ENCODE assay signal across 8 cellular contexts in genomic region chr12:14260011-14260993, GRCh38.
DNase-seq lines count a peak whose midpoint lies in the region; ATAC-seq and TF ChIP-seq lines count a peak whose summit lies in the region.

No MANE protein-coding gene starts in this region.

- H3K36me3 Mint-ChIP-seq in WTC11, result peaks cover 26% of the 10 kb centered on the region

- POLR2A ChIA-PET in WTC11 (lab: Charles Lee), result interaction anchor here (0.7 to 4.2 kb wide), 10 partner anchors 11 to 511 kb away, joined by 3 to 103 read pairs (median 3); partner anchors contain the start of gene ATF7IP

- peaks cover 70% of the 10 kb centered on the region for H3K4me1 Mint-ChIP-seq in WTC11

- CTCF ChIA-PET in WTC11 (lab: Charles Lee), result interaction anchor here (0.6 to 2.8 kb wide), 6 partner anchors 24 to 194 kb away, joined by 3 to 34 read pairs (median 4); partner anchors contain the start of gene ATF7IP

- H3K4me3 ChIP-seq in AG10803 (ENCODE audit: low read length), result peak overlapping the region; percentile 36
- peak overlapping the region; percentile 37 to 47 for H3K4me3 ChIP-seq in neutrophil (ENCODE audit: low read depth in 1 of 2, low read length in 1 of 2)
- no peak overlapping the region for H3K4me3 ChIP-seq in MM.1S (ENCODE audit: low read length)

- H3K27ac Mint-ChIP-seq in WTC11, result peak overlapping the region; percentile 100

- no peaks in the 10 kb centered on the region; the same call in 1 of the 2 replicates for H3K27me3 Mint-ChIP-seq in WTC11 (ENCODE audit: low read depth)

- H3K9ac ChIP-seq in MM.1S (ENCODE audit: low read length), result no peak overlapping the region

- H3K4me1 ChIP-seq in neutrophil (ENCODE audit: control insufficient read depth in 1 of 2, insufficient read depth in 1 of 2, low read depth in 1 of 2, low read length in 1 of 2) (peaks cover 82 to 86% of the 10 kb centered on the region in 2 experiments), MM.1S (ENCODE audit: low read length) (peaks cover 14% of the 10 kb centered on the region)

- 0 out of 2 replicates have a peak, but pooled peaks cover 7% of the 10 kb centered on the region for H3F3A ChIP-seq in MM.1S (ENCODE audit: insufficient read depth, low read length)

- peak; percentile 49 for TF ChIP-seq RAD21 in Ishikawa (IDR thresholded peaks at IDR 0.05; ENCODE audit: low read depth)

- peak overlapping the region; percentile 93 for H3K27ac ChIP-seq in neutrophil
- H3K27ac ChIP-seq in MM.1S (ENCODE audit: low read length), result no peak overlapping the region

- intact Hi-C loops in Right ventricle myocardium superior (cut with DNase I), result no loop called here

- H2AFZ ChIP-seq in MM.1S (ENCODE audit: low read length), result no peak overlapping the region

- no peaks in the 10 kb centered on the region for H3K9me2 ChIP-seq in MM.1S (replicated peaks; ENCODE audit: insufficient read depth, low read length)

- TF ChIP-seq CTCF in AG10803 (conservative IDR thresholded peaks at IDR 0.05; ENCODE audit: low read length) (no peak), WTC11 (IDR thresholded peaks at IDR 0.05) (no peak), neutrophil (IDR thresholded peaks at IDR 0.05) (no peak), MM.1S (IDR thresholded peaks at IDR 0.05; ENCODE audit: low read length) (no peak)

- DNase-seq in AG10803 (ENCODE audit: low read depth), result peak; percentile 96
- DNase-seq in WTC11 (ENCODE audit: low spot score), result peak; percentile 97
- DNase-seq in Right ventricle myocardium superior, result peak; percentile 94
- DNase-seq in MM.1S, result no peak
- DNase-seq in stimulated activated CD4-positive, alpha-beta T cell treated with anti-CD3 and anti-CD28 coated beads, Interleukin-2, amount 100 ng/mL, for 48 hours, result no peak

- no peaks in the 10 kb centered on the region for H3K27me3 ChIP-seq in neutrophil
- H3K27me3 ChIP-seq in MM.1S (replicated peaks; ENCODE audit: insufficient read depth, low read length), result no peaks in the 10 kb centered on the region

- no peak overlapping the region for H3K4me2 ChIP-seq in MM.1S (ENCODE audit: low read depth, low read length)

- H3K9me3 Mint-ChIP-seq in WTC11, result peaks cover 23% of the 10 kb centered on the region

- ATAC-seq in WTC11 (peak; percentile 70), Right ventricle myocardium superior (ENCODE audit: poor library complexity) (peak; percentile 59), HG03571 (IDR thresholded peaks at IDR 0.05; ENCODE audit: unreplicated experiment) (no peak)

- H3K79me2 ChIP-seq in MM.1S (ENCODE audit: low read length), result no peaks in the 10 kb centered on the region

- H3K4me3 Mint-ChIP-seq in WTC11, result peak overlapping the region; percentile 49

- no peaks in the 10 kb centered on the region for H4K20me1 ChIP-seq in MM.1S (ENCODE audit: insufficient read depth, low read length)

- no peaks in the 10 kb centered on the region for H3K36me3 ChIP-seq in neutrophil
- H3K36me3 ChIP-seq in MM.1S (replicated peaks; ENCODE audit: insufficient read depth, low read length), result no peaks in the 10 kb centered on the region

- peak; percentile 84 for TF ChIP-seq EP300 in Ishikawa (IDR thresholded peaks at IDR 0.05; ENCODE audit: borderline replicate concordance)

- H3K9me3 ChIP-seq in neutrophil (no peaks in the 10 kb centered on the region), MM.1S (replicated peaks; ENCODE audit: insufficient read depth, low read length) (no peaks in the 10 kb centered on the region)

TF ChIP-seq in Ishikawa, 13 proteins besides CTCF, POLR2A, EP300 and RAD21 (continues in another document):
- TF ChIP-seq, protein P1, sequence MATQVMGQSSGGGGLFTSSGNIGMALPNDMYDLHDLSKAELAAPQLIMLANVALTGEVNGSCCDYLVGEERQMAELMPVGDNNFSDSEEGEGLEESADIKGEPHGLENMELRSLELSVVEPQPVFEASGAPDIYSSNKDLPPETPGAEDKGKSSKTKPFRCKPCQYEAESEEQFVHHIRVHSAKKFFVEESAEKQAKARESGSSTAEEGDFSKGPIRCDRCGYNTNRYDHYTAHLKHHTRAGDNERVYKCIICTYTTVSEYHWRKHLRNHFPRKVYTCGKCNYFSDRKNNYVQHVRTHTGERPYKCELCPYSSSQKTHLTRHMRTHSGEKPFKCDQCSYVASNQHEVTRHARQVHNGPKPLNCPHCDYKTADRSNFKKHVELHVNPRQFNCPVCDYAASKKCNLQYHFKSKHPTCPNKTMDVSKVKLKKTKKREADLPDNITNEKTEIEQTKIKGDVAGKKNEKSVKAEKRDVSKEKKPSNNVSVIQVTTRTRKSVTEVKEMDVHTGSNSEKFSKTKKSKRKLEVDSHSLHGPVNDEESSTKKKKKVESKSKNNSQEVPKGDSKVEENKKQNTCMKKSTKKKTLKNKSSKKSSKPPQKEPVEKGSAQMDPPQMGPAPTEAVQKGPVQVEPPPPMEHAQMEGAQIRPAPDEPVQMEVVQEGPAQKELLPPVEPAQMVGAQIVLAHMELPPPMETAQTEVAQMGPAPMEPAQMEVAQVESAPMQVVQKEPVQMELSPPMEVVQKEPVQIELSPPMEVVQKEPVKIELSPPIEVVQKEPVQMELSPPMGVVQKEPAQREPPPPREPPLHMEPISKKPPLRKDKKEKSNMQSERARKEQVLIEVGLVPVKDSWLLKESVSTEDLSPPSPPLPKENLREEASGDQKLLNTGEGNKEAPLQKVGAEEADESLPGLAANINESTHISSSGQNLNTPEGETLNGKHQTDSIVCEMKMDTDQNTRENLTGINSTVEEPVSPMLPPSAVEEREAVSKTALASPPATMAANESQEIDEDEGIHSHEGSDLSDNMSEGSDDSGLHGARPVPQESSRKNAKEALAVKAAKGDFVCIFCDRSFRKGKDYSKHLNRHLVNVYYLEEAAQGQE (IDR thresholded peaks at IDR 0.05; ENCODE audit: low read depth), result no peak
- TF ChIP-seq YY1 (IDR thresholded peaks at IDR 0.05; ENCODE audit: low read depth) (peak; percentile 50), CEBPB (IDR thresholded peaks at IDR 0.05) (peak; percentile 40; the same call in 1 of the 2 replicates), TEAD4 (IDR thresholded peaks at IDR 0.05) (peak; percentile 100), ZBTB7A (IDR thresholded peaks at IDR 0.05; ENCODE audit: low read depth) (0 out of 2 replicates have a peak, but pooled peaks have one; percentile 51), CREB1 (IDR thresholded peaks at IDR 0.05; ENCODE audit: low read depth) (no peak), TCF12 (IDR thresholded peaks at IDR 0.05; ENCODE audit: low read depth) (peak; percentile 90), EGR1 (IDR thresholded peaks at IDR 0.05) (peak; percentile 99), NFIC (IDR thresholded peaks at IDR 0.05) (peak; percentile 83), TAF1 (IDR thresholded peaks at IDR 0.05; ENCODE audit: low read depth) (peak; percentile 52)
- TF ChIP-seq, protein P2, sequence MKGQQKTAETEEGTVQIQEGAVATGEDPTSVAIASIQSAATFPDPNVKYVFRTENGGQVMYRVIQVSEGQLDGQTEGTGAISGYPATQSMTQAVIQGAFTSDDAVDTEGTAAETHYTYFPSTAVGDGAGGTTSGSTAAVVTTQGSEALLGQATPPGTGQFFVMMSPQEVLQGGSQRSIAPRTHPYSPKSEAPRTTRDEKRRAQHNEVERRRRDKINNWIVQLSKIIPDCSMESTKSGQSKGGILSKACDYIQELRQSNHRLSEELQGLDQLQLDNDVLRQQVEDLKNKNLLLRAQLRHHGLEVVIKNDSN (IDR thresholded peaks at IDR 0.05), result peak; percentile 76

TF ChIP-seq in WTC11, 78 proteins besides CTCF, POLR2A, EP300 and RAD21 (continues in another document):
- TF ChIP-seq ZNF121 (CRISPR knock-in tag; IDR thresholded peaks at IDR 0.05) (no peak), ZNF396 (CRISPR knock-in tag; IDR thresholded peaks at IDR 0.05; ENCODE audit: borderline replicate concordance) (no peak), E2F4 (CRISPR knock-in tag; IDR thresholded peaks at IDR 0.05; ENCODE audit: borderline replicate concordance, low read depth) (no peak), ZMAT4 (CRISPR knock-in tag; IDR thresholded peaks at IDR 0.05) (no peak)
- TF ChIP-seq, protein P3, sequence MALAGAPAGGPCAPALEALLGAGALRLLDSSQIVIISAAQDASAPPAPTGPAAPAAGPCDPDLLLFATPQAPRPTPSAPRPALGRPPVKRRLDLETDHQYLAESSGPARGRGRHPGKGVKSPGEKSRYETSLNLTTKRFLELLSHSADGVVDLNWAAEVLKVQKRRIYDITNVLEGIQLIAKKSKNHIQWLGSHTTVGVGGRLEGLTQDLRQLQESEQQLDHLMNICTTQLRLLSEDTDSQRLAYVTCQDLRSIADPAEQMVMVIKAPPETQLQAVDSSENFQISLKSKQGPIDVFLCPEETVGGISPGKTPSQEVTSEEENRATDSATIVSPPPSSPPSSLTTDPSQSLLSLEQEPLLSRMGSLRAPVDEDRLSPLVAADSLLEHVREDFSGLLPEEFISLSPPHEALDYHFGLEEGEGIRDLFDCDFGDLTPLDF (CRISPR knock-in tag; IDR thresholded peaks at IDR 0.05), result no peak
- TF ChIP-seq, protein P4, sequence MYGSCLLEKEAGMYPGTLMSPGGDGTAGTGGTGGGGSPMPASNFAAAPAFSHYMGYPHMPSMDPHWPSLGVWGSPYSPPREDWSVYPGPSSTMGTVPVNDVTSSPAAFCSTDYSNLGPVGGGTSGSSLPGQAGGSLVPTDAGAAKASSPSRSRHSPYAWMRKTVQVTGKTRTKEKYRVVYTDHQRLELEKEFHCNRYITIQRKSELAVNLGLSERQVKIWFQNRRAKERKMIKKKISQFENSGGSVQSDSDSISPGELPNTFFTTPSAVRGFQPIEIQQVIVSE (CRISPR knock-in tag; IDR thresholded peaks at IDR 0.05; ENCODE audit: borderline replicate concordance), result no peak

Comparison
In these comparisons a context has a peak if more than half of its experiments do, and no peak if none do; other contexts are left out.
1. DNase-seq: peak in AG10803 (single experiment), WTC11 (single experiment) and Right ventricle myocardium superior (single experiment); none in MM.1S (single experiment) and stimulated activated CD4-positive, alpha-beta T cell treated with anti-CD3 and anti-CD28 coated beads, Interleukin-2, amount 100 ng/mL, for 48 hours (0 of 2).